Comparison of ENCODE assay signal across 2 cellular contexts in genomic region chr3:190131329-190131728, GRCh38.
TF ChIP-seq lines count a peak whose summit lies in the region.

No MANE protein-coding gene starts in this region.

TF ChIP-seq in HEK293, 187 proteins besides CTCF, POLR2A, EP300 and RAD21 (continued from another document and continues in another):
- TF ChIP-seq ZNF18 (tag by site-specific recombination; IDR thresholded peaks at IDR 0.05) (peak; percentile 15; the same call in 1 of the 2 replicates), ZNF16 (tag by site-specific recombination; IDR thresholded peaks at IDR 0.05; ENCODE audit: low read depth) (no peak), ZNF660 (tag by site-specific recombination; IDR thresholded peaks at IDR 0.05) (no peak), ZNF629 (tag by site-specific recombination; IDR thresholded peaks at IDR 0.05) (peak; percentile 66), HOXC10 (CRISPR knock-in tag; IDR thresholded peaks at IDR 0.05) (no peak), ZNF2 (tag by site-specific recombination; IDR thresholded peaks at IDR 0.05) (no peak), SCRT2 (tag by site-specific recombination; IDR thresholded peaks at IDR 0.05) (no peak), ZNF132 (tag by site-specific recombination; IDR thresholded peaks at IDR 0.05; ENCODE audit: borderline replicate concordance) (no peak), ZNF121 (tag by site-specific recombination; IDR thresholded peaks at IDR 0.05) (no peak), ZBTB48 (tag by site-specific recombination; IDR thresholded peaks at IDR 0.05) (no peak), PBX3 (CRISPR knock-in tag; IDR thresholded peaks at IDR 0.05) (no peak), ZSCAN18 (tag by site-specific recombination; IDR thresholded peaks at IDR 0.05) (no peak), ZNF24 (tag by site-specific recombination; IDR thresholded peaks at IDR 0.05) (no peak), SP7 (tag by site-specific recombination; IDR thresholded peaks at IDR 0.05) (peak; percentile 52), GLI2 (tag by site-specific recombination; IDR thresholded peaks at IDR 0.05; ENCODE audit: borderline replicate concordance, low read depth) (no peak), ZNF48 (tag by site-specific recombination; IDR thresholded peaks at IDR 0.05) (no peak), ZBTB10 (tag by site-specific recombination; IDR thresholded peaks at IDR 0.05) (no peak), ZNF707 (tag by site-specific recombination; IDR thresholded peaks at IDR 0.05) (no peak), REPIN1 (tag by site-specific recombination; IDR thresholded peaks at IDR 0.05; ENCODE audit: low read depth) (no peak), ZNF704 (tag by site-specific recombination; IDR thresholded peaks at IDR 0.05) (no peak), ZNF785 (tag by site-specific recombination; IDR thresholded peaks at IDR 0.05) (no peak), ZNF366 (tag by site-specific recombination; conservative IDR thresholded peaks at IDR 0.05) (peak; percentile 44; the same call in 1 of the 2 replicates)

TF ChIP-seq in WTC11, 78 proteins besides CTCF, POLR2A, EP300 and RAD21 (continued from another document):
- TF ChIP-seq PRDM15 (CRISPR knock-in tag; IDR thresholded peaks at IDR 0.05) (no peak), ZNF232 (CRISPR knock-in tag; IDR thresholded peaks at IDR 0.05) (no peak)
